In the genomic region with DNA sequence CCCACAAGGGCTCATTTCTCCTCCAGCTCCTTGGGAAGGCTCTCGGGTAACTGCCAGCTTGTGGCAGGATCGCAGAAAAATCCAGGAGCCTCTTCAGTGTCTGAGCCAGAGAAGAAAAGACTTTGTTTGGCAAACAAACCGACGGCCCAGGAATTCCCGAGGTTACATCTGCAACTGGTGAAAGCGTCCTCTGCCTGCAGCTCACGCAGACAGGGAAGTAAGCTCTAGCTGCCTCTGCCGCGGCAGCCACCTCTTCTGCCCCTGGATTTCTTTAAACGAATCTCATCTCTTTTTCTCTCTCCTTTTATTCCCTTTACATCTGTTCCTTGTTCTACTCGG, we compare ENCODE assay signal across 8 cellular contexts. TPM values are rescaled to one million over a fixed set of nuclear protein-coding genes. Genes with fewer than 3 reads are reported as not detected.
DNase-seq lines count a peak whose midpoint lies in the region; ATAC-seq and TF ChIP-seq lines count a peak whose summit lies in the region.

No MANE protein-coding gene starts in this region.

- H3K4me3 ChIP-seq in heart right ventricle = peak overlapping the region in 9 of 10 donors; percentile 22 to 51 (median 40)
- peak overlapping the region; percentile 10 for H3K4me3 ChIP-seq in RWPE2 (ENCODE audit: severe bottlenecking)
- peak overlapping the region; percentile 35 for H3K4me3 ChIP-seq in epithelial cell of proximal tubule (ENCODE audit: low read depth, low read length)
- peak overlapping the region; percentile 48 for H3K4me3 ChIP-seq in neuron (ENCODE audit: low read length)

- peaks cover 0 to 24% (median 21%) of the 10 kb centered on the region in 9 donors for H3K4me1 ChIP-seq in heart right ventricle
- H3K4me1 ChIP-seq in RWPE2 (ENCODE audit: insufficient read depth, poor library complexity, severe bottlenecking) = no peaks in the 10 kb centered on the region
- peaks cover 5% of the 10 kb centered on the region for H3K4me1 ChIP-seq in neuron (ENCODE audit: insufficient read depth, low read length)

- H3K27me3 ChIP-seq in heart right ventricle (peaks cover 26 to 91% (median 74%) of the 10 kb centered on the region in 7 donors), RWPE2 (ENCODE audit: insufficient read depth, poor library complexity, severe bottlenecking) (peaks cover 32% of the 10 kb centered on the region), neuron (ENCODE audit: insufficient read depth, low read length) (peaks cover 57% of the 10 kb centered on the region)

- H2AFZ ChIP-seq in neuron (ENCODE audit: low read depth, low read length) = peak overlapping the region; percentile 75

- H3K27ac ChIP-seq in heart right ventricle = no peak overlapping the region
- H3K27ac ChIP-seq in RWPE2 (ENCODE audit: poor library complexity, severe bottlenecking) = no peak overlapping the region

- WGBS in heart right ventricle, 2 donors = 0 to 1% methylated on average over 11 of the region's 11 CpGs

- H3K36me3 ChIP-seq in heart right ventricle (no peaks in the 10 kb centered on the region), RWPE2 (ENCODE audit: low read depth) (no peaks in the 10 kb centered on the region), neuron (ENCODE audit: insufficient read depth, low read length) (no peaks in the 10 kb centered on the region)

- ATAC-seq in heart right ventricle (peak in 2 of 8 donors; percentile 11 to 43), Right ventricle myocardium superior (ENCODE audit: poor library complexity) (no peak), HG02840 (IDR thresholded peaks at IDR 0.05; ENCODE audit: low FRiP score, unreplicated experiment) (peak; percentile 32), RWPE2 (ENCODE audit: low read depth) (peak; percentile 68)

- intact Hi-C loops in heart right ventricle (cut with DNase I) = no loop called here
- intact Hi-C loops in Right ventricle myocardium superior (cut with DNase I) = no loop called here

- H3K9me3 ChIP-seq in heart right ventricle (no peaks in the 10 kb centered on the region), RWPE2 (ENCODE audit: severe bottlenecking) (peaks cover 4% of the 10 kb centered on the region), neuron (ENCODE audit: low read length) (peaks cover 14% of the 10 kb centered on the region)

- DNase-seq in heart right ventricle (no peak), Right ventricle myocardium superior (no peak), RWPE2 (ENCODE audit: low spot score) (no peak), epithelial cell of proximal tubule (ENCODE audit: low read depth) (no peak)
- DNase-seq in effector CD4-positive, alpha-beta T cell = no peak
- no peak for DNase-seq in activated effector memory CD4-positive, alpha-beta T cell treated with anti-CD3 and anti-CD28 coated beads, Interleukin-2, amount 50 U/mL, for 16 hours

- TF ChIP-seq CTCF in heart right ventricle (IDR thresholded peaks at IDR 0.05) (no peak), RWPE2 (IDR thresholded peaks at IDR 0.05; ENCODE audit: poor library complexity, severe bottlenecking) (no peak), epithelial cell of proximal tubule (conservative IDR thresholded peaks at IDR 0.05; ENCODE audit: low read depth, low read length) (no peak)

RNA-seq across cellular contexts. Expression of gene DCHS2, which starts 0.3 kb away (rescaled TPM):
- total RNA-seq in heart right ventricle (under 1 TPM in 4 of 10 donors, not detected in 6; 0.02 to 0.14 (median 0.04) TPM), Right ventricle myocardium superior (not detected), epithelial cell of proximal tubule (0.12 and 0.87 TPM in 2 replicates)
- under 1 TPM in 1 of 2 donors, not detected in 1; under 0.01 TPM for polyA plus RNA-seq in heart right ventricle

RNA-seq across cellular contexts. Expression of gene PLRG1, which starts 58.9 kb away (rescaled TPM):
- total RNA-seq in heart right ventricle = 10 to 100 TPM; 35.3 to 49.1 (median 41.7) TPM
- polyA plus RNA-seq in heart right ventricle = 10 to 100 TPM; 33.4 to 35.6 TPM
- 35.9 TPM for total RNA-seq in Right ventricle myocardium superior
- 54.0 and 94.4 TPM in 2 replicates for total RNA-seq in epithelial cell of proximal tubule
